In genomic region chr3:42786631-42787030, GRCh38 we compare ENCODE assay signal across 33 cellular contexts. TPM values are rescaled to one million over a fixed set of nuclear protein-coding genes. Genes with fewer than 3 reads are reported as not detected.
"Had no signal": no experiment of that assay in that cellular context is flagged by ENCODE, and none has a peak within 500 bp of the region (broad histone marks: within the 10 kb centered on the region; RNA-seq: fewer than 3 reads in every experiment).

No MANE protein-coding gene starts in this region.

- H3K4me3 ChIP-seq: ovary, psoas muscle, skin epidermis, smooth muscle cell, spleen, suprapubic skin, testis, tibial artery, transverse colon, upper lobe of right lung, uterus had no signal

- H3K27me3 ChIP-seq: neutrophil, ovary, spleen, suprapubic skin, testis, tibial artery, transverse colon, upper lobe of right lung, uterus had no signal

- H3K27me3 Mint-ChIP-seq: naive thymus-derived CD4-positive, alpha-beta T cell; natural killer cell treated with Interleukin-12 subunit alpha and Interleukin-12 subunit beta and Interleukin-15 and Interleukin-18, amount 100 ng/mL, for 72 hours; progenitor cell of endocrine pancreas; stimulated activated naive CD8-positive, alpha-beta T cell treated with anti-CD3 and anti-CD28 coated beads, Interleukin-15, amount 100 ng/mL, for 72 hours; type B pancreatic cell had no signal

- H3K4me1 Mint-ChIP-seq: nephron progenitor cell; neural crest cell; stimulated activated naive CD8-positive, alpha-beta T cell treated with anti-CD3 and anti-CD28 coated beads, Interleukin-15, amount 100 ng/mL, for 72 hours had no signal

- H3K9me3 Mint-ChIP-seq: naive thymus-derived CD4-positive, alpha-beta T cell; natural killer cell treated with Interleukin-12 subunit alpha and Interleukin-12 subunit beta and Interleukin-15 and Interleukin-18, amount 100 ng/mL, for 72 hours; nephron progenitor cell; neural crest cell; stimulated activated effector memory CD8-positive, alpha-beta T cell treated with anti-CD3 and anti-CD28 coated beads, Interleukin-12 subunit alpha, Interleukin-12 subunit beta, amount 100 ng/mL, for 72 hours; stimulated activated naive CD8-positive, alpha-beta T cell treated with anti-CD3 and anti-CD28 coated beads, Interleukin-15, amount 100 ng/mL, for 72 hours; type B pancreatic cell had no signal

- H3K9ac ChIP-seq: parathyroid adenoma had no signal

- H3K4me2 ChIP-seq: smooth muscle cell had no signal

- H3K4me3 Mint-ChIP-seq: naive thymus-derived CD4-positive, alpha-beta T cell; natural killer cell treated with Interleukin-12 subunit alpha and Interleukin-12 subunit beta and Interleukin-15 and Interleukin-18, amount 100 ng/mL, for 72 hours; nephron progenitor cell; neural crest cell; stimulated activated effector memory CD8-positive, alpha-beta T cell treated with anti-CD3 and anti-CD28 coated beads, Interleukin-12 subunit alpha, Interleukin-12 subunit beta, amount 100 ng/mL, for 72 hours; stimulated activated naive CD8-positive, alpha-beta T cell treated with anti-CD3 and anti-CD28 coated beads, Interleukin-15, amount 100 ng/mL, for 72 hours; type B pancreatic cell had no signal

- ATAC-seq: naive thymus-derived CD4-positive, alpha-beta T cell; natural killer cell treated with Interleukin-12 subunit alpha and Interleukin-12 subunit beta and Interleukin-15 and Interleukin-18, amount 100 ng/mL, for 72 hours; psoas muscle; right cardiac atrium; sciatic nerve; stimulated activated effector memory CD8-positive, alpha-beta T cell treated with anti-CD3 and anti-CD28 coated beads, Interleukin-12 subunit alpha, Interleukin-12 subunit beta, amount 100 ng/mL, for 72 hours; stimulated activated naive CD8-positive, alpha-beta T cell treated with anti-CD3 and anti-CD28 coated beads, Interleukin-15, amount 100 ng/mL, for 72 hours; stimulated activated naive CD8-positive, alpha-beta T cell treated with anti-CD3 and anti-CD28 coated beads, Interleukin-15, Interleukin-2, amounts not matched to agents 100 U/mL and 50 U/mL, for 24 hours; upper lobe of right lung had no signal

- DNase-seq: naive thymus-derived CD4-positive, alpha-beta T cell; nephron progenitor cell; nucleus accumbens; ovary; posterior cingulate gyrus; psoas muscle; right cardiac atrium; spleen; stimulated activated CD4-positive, alpha-beta T cell treated with anti-CD3 and anti-CD28 coated beads, Interleukin-12 subunit alpha, Interleukin-12 subunit beta, amount 100 ng/mL, for 4 hours; stimulated activated CD4-positive, alpha-beta T cell treated with anti-CD3 and anti-CD28 coated beads, Interleukin-1b, Interleukin-23, amount 100 ng/mL, for 48 hours; stimulated activated CD4-positive, alpha-beta T cell treated with anti-CD3 and anti-CD28 coated beads, Interleukin-4, amount 100 ng/mL, for 1 hour; stimulated activated CD4-positive, alpha-beta T cell treated with anti-CD3 and anti-CD28 coated beads, Interleukin-4, amount 100 ng/mL, for 4 hours; stimulated activated naive CD4-positive, alpha-beta T cell; stimulated activated naive CD8-positive, alpha-beta T cell treated with anti-CD3 and anti-CD28 coated beads, Interleukin-15, amount 100 ng/mL, for 72 hours; stimulated activated naive CD8-positive, alpha-beta T cell treated with anti-CD3 and anti-CD28 coated beads, Interleukin-15, Interleukin-2, amounts not matched to agents 100 U/mL and 50 U/mL, for 24 hours; substantia nigra; testis; tibial artery; transverse colon; upper lobe of right lung; uterus had no signal

- H2AFZ ChIP-seq: parathyroid adenoma had no signal

- H3K27ac ChIP-seq: neutrophil, ovary, parathyroid adenoma, psoas muscle, skin epidermis, suprapubic skin, testis, tibial artery, transverse colon, upper lobe of right lung, uterus had no signal

- H3K27ac Mint-ChIP-seq: naive thymus-derived CD4-positive, alpha-beta T cell; natural killer cell treated with Interleukin-12 subunit alpha and Interleukin-12 subunit beta and Interleukin-15 and Interleukin-18, amount 100 ng/mL, for 72 hours; nephron progenitor cell; progenitor cell of endocrine pancreas; stimulated activated effector memory CD8-positive, alpha-beta T cell treated with anti-CD3 and anti-CD28 coated beads, Interleukin-12 subunit alpha, Interleukin-12 subunit beta, amount 100 ng/mL, for 72 hours; stimulated activated naive CD8-positive, alpha-beta T cell treated with anti-CD3 and anti-CD28 coated beads, Interleukin-15, amount 100 ng/mL, for 72 hours; type B pancreatic cell had no signal

- H3K4me1 ChIP-seq: parathyroid adenoma, psoas muscle, suprapubic skin, testis, tibial artery, upper lobe of right lung, uterus had no signal

- H3K9me3 ChIP-seq: neutrophil, ovary, psoas muscle, spleen, suprapubic skin, testis, tibial artery, transverse colon, upper lobe of right lung, uterus had no signal

- H3K36me3 ChIP-seq: ovary, uterus had no signal

RNA-seq across cellular contexts. Expression of gene CCDC13, which starts 13.6 kb away (rescaled TPM):
- total RNA-seq: smooth muscle cell had no signal
- polyA plus RNA-seq: naive thymus-derived CD4-positive, alpha-beta T cell; smooth muscle cell had no signal

RNA-seq across cellular contexts. Expression of gene ACKR2, which starts 22.6 kb away (rescaled TPM):
- total RNA-seq: osteoblast had no signal
- polyA plus RNA-seq: naive thymus-derived CD4-positive, alpha-beta T cell had no signal
